13 cellular contexts compared by ENCODE assay signal in genomic region chr2:207141381-207141780, GRCh38. TPM values are rescaled to one million over a fixed set of nuclear protein-coding genes. Genes with fewer than 3 reads are reported as not detected.
A peak's percentile ranks its signal among the peaks of the same experiment; 100 is the strongest.
DNase-seq lines count a peak whose midpoint lies in the region; ATAC-seq and TF ChIP-seq lines count a peak whose summit lies in the region.
"Had no signal": no experiment of that assay in that cellular context is flagged by ENCODE, and none has a peak within 500 bp of the region (broad histone marks: within the 10 kb centered on the region; RNA-seq: fewer than 3 reads in every experiment).

No MANE protein-coding gene starts in this region.

- TF ChIP-seq EP300 in tibial nerve (IDR thresholded peaks at IDR 0.05) = peak in 1 of 2 donors; percentile 15

- no peak for TF ChIP-seq CTCF in activated B cell treated with CpG ODN at 0.5 μM for 24 hours (IDR thresholded peaks at IDR 0.05)
- no peak for TF ChIP-seq CTCF in tibial nerve (IDR thresholded peaks at IDR 0.05)

- H3K4me1 Mint-ChIP-seq in activated naive CD4-positive, alpha-beta T cell treated with anti-CD3 and anti-CD28 coated beads, Interleukin-2, amount 10 ng/mL, durations not matched to agents 7 days and 5 days = peaks cover 82% of the 10 kb centered on the region
- H3K4me1 Mint-ChIP-seq in activated B cell treated with CpG ODN at 0.5 μM for 24 hours (peaks cover 72% of the 10 kb centered on the region), memory B cell (peaks cover 41% of the 10 kb centered on the region)

- peaks cover 3 to 100% (median 69%) of the 10 kb centered on the region in 4 donors for H3K4me1 ChIP-seq in tibial nerve

- no peaks in the 10 kb centered on the region for H3K9me3 Mint-ChIP-seq in activated naive CD4-positive, alpha-beta T cell treated with anti-CD3 and anti-CD28 coated beads, Interleukin-2, amount 10 ng/mL, durations not matched to agents 7 days and 5 days
- H3K9me3 Mint-ChIP-seq in activated B cell treated with CpG ODN at 0.5 μM for 24 hours = no peaks in the 10 kb centered on the region
- H3K9me3 Mint-ChIP-seq in memory B cell = no peaks in the 10 kb centered on the region

- CTCF ChIA-PET in activated naive CD4-positive, alpha-beta T cell treated with anti-CD3 and anti-CD28 coated beads, Interleukin-2, amount 10 ng/mL, durations not matched to agents 7 days and 5 days (lab: Charles Lee) = interaction anchor here (0.7 to 2.3 kb wide), 13 partner anchors 9 to 432 kb away, joined by 3 to 12 read pairs (median 4); partner anchors contain the start of gene KLF7
- CTCF ChIA-PET in activated B cell treated with CpG ODN at 0.5 μM for 24 hours (lab: Charles Lee) = interaction anchor here (1.3 to 3.4 kb wide), 6 partner anchors 12 to 335 kb away, joined by 3 to 14 read pairs (median 6); partner anchors contain the start of gene KLF7

- ATAC-seq in activated B cell treated with CpG ODN at 0.5 μM for 24 hours (ENCODE audit: low read depth) = peak; percentile 23
- peak; percentile 28 for ATAC-seq in memory B cell (ENCODE audit: low read depth)
- ATAC-seq in HG02759 (IDR thresholded peaks at IDR 0.05; ENCODE audit: unreplicated experiment) = no peak
- ATAC-seq: HepG2, mucosa of descending colon had no signal

- H3K36me3 ChIP-seq in tibial nerve = no peaks in the 10 kb centered on the region

- no peak for TF ChIP-seq POLR2A in tibial nerve (IDR thresholded peaks at IDR 0.05)

- peak overlapping the region; percentile 98 for H3K27ac Mint-ChIP-seq in activated naive CD4-positive, alpha-beta T cell treated with anti-CD3 and anti-CD28 coated beads, Interleukin-2, amount 10 ng/mL, durations not matched to agents 7 days and 5 days
- H3K27ac Mint-ChIP-seq in activated B cell treated with CpG ODN at 0.5 μM for 24 hours = peak overlapping the region; percentile 92
- H3K27ac Mint-ChIP-seq in memory B cell = peak overlapping the region; percentile 96

- no peaks in the 10 kb centered on the region for H3K27me3 Mint-ChIP-seq in activated naive CD4-positive, alpha-beta T cell treated with anti-CD3 and anti-CD28 coated beads, Interleukin-2, amount 10 ng/mL, durations not matched to agents 7 days and 5 days
- H3K27me3 Mint-ChIP-seq in activated B cell treated with CpG ODN at 0.5 μM for 24 hours (no peaks in the 10 kb centered on the region), memory B cell (no peaks in the 10 kb centered on the region)

- H3K9me3 ChIP-seq in tibial nerve = no peaks in the 10 kb centered on the region
- H3K9me3 ChIP-seq: mucosa of descending colon had no signal

- intact Hi-C loops in activated B cell treated with CpG ODN at 0.5 μM for 24 hours (cut with micrococcal nuclease) = loop anchor here (5.0 kb wide), 1 partner anchor 211 kb away; no protein-coding TSS in a partner anchor

- H3K27ac ChIP-seq in tibial nerve = peak overlapping the region; percentile 80 to 92 (median 86)

- H3K27me3 ChIP-seq in tibial nerve = no peaks in the 10 kb centered on the region

- H3K4me3 Mint-ChIP-seq in activated naive CD4-positive, alpha-beta T cell treated with anti-CD3 and anti-CD28 coated beads, Interleukin-2, amount 10 ng/mL, durations not matched to agents 7 days and 5 days = peak overlapping the region; percentile 35
- peak overlapping the region; percentile 20 for H3K4me3 Mint-ChIP-seq in activated B cell treated with CpG ODN at 0.5 μM for 24 hours
- peak overlapping the region; percentile 22 for H3K4me3 Mint-ChIP-seq in memory B cell

- WGBS in tibial nerve, 2 donors = 38 to 40% methylated on average over 2 of the region's 2 CpGs

- H3K36me3 Mint-ChIP-seq in activated naive CD4-positive, alpha-beta T cell treated with anti-CD3 and anti-CD28 coated beads, Interleukin-2, amount 10 ng/mL, durations not matched to agents 7 days and 5 days = peaks cover 73% of the 10 kb centered on the region
- peaks cover 11% of the 10 kb centered on the region for H3K36me3 Mint-ChIP-seq in activated B cell treated with CpG ODN at 0.5 μM for 24 hours (ENCODE audit: low read depth)
- H3K36me3 Mint-ChIP-seq in memory B cell = peaks cover 2% of the 10 kb centered on the region

- DNase-seq in activated naive CD4-positive, alpha-beta T cell treated with anti-CD3 and anti-CD28 coated beads, Interleukin-2, amount 10 ng/mL, durations not matched to agents 7 days and 5 days = no peak
- DNase-seq in activated naive CD4-positive, alpha-beta T cell (lab: John Stamatoyannopoulos, UW) = no peak
- no peak for DNase-seq in activated B cell treated with CpG ODN at 0.5 μM for 24 hours
- DNase-seq in memory B cell (ENCODE audit: low spot score in 2 of 2) = no peak
- DNase-seq in tibial nerve (ENCODE audit: low spot score in 2 of 2) = no peak
- DNase-seq in inferior parietal cortex (ENCODE audit: extremely low spot score) = no peak
- DNase-seq in retina = no peak
- DNase-seq: activated CD8-positive, alpha-beta memory T cell treated with anti-CD3 and anti-CD28 coated beads, Interleukin-2, amount 50 U/mL, for 4 hours; mucosa of descending colon; NCI-H2171; stimulated activated CD4-positive, alpha-beta T cell treated with anti-CD3 and anti-CD28 coated beads, Interleukin-2, amount 100 ng/mL, for 24 hours had no signal

- H3K4me3 ChIP-seq in tibial nerve = no peak overlapping the region
- H3K4me3 ChIP-seq: mucosa of descending colon had no signal

- POLR2A ChIA-PET in activated B cell treated with CpG ODN at 0.5 μM for 24 hours (lab: Charles Lee) = interaction anchor here (0.6 to 4.8 kb wide), 5 partner anchors 15 to 483 kb away, joined by 4 to 202 read pairs (median 8); partner anchors contain the start of genes CREB1, KLF7 and METTL21A

RNA-seq across cellular contexts. Expression of gene KLF7, which starts 24.4 kb away (rescaled TPM):
- 31.7 and 35.8 TPM in 2 replicates for total RNA-seq in activated B cell treated with CpG ODN at 0.5 μM for 24 hours
- total RNA-seq in tibial nerve = 10 to 100 TPM; 25.8 to 55.3 (median 37.1) TPM
